In the genomic region with DNA sequence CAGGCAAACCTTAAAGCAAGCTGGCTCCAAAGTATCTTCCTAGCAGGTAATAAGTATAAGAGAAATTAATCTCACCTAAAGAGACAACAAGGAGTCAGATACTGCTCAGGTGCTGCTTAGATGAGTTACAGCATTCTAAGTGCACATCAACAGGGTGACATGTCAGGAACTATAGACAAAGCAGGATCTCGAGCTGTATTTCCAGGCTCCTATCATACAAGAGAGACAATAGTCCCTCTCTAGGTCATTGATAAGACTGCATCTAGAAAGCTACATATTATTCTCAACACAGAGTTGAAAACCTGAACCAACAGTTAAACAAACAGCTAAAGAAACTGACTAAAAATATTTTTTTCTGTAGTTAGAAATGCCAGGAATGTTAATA, we compare ENCODE assay signal across 9 cellular contexts. TPM values are rescaled to one million over a fixed set of nuclear protein-coding genes. Genes with fewer than 3 reads are reported as not detected.
DNase-seq lines count a peak whose midpoint lies in the region; ATAC-seq lines count a peak whose summit lies in the region.
"Had no signal": no experiment of that assay in that cellular context is flagged by ENCODE, and none has a peak within 500 bp of the region (broad histone marks: within the 10 kb centered on the region; RNA-seq: fewer than 3 reads in every experiment).

No MANE protein-coding gene starts in this region.

- peaks cover 3 to 34% of the 10 kb centered on the region in 2 donors for H3K4me1 ChIP-seq in muscle layer of duodenum (ENCODE audit: control insufficient read depth in 1 of 2, insufficient read depth in 2 of 2, low read length in 2 of 2)

- no peaks in the 10 kb centered on the region for H3K9me3 ChIP-seq in muscle layer of duodenum (ENCODE audit: control insufficient read depth in 1 of 2, low read length in 2 of 2)

- H3K27ac ChIP-seq in cingulate gyrus (ENCODE audit: low read depth, low read length): peak overlapping the region; percentile 7
- H3K27ac ChIP-seq in muscle layer of duodenum (ENCODE audit: low read length): peak overlapping the region; percentile 16

- peak overlapping the region in 1 of 2 donors; percentile 90 for H3K4me3 ChIP-seq in muscle layer of duodenum (ENCODE audit: low read depth in 1 of 2, low read length in 2 of 2)

- in situ Hi-C loops in Caki2 (cut with HindIII; ENCODE audit: low pct_unique_long_range_greater_than_20kb, low sequenced_read_pairs): no loop called here

- no peak for ATAC-seq in GM19455 (IDR thresholded peaks at IDR 0.05; ENCODE audit: unreplicated experiment)

- H3K27me3 ChIP-seq in muscle layer of duodenum (ENCODE audit: low read depth, low read length): peaks cover 10% of the 10 kb centered on the region

- H3K36me3 ChIP-seq in muscle layer of duodenum (ENCODE audit: control insufficient read depth in 1 of 2, insufficient read depth in 2 of 2, low read length in 2 of 2): peaks cover 0 to 12% of the 10 kb centered on the region in 2 donors

- DNase-seq in Caki2 (ENCODE audit: low read depth): peak; percentile 68
- peak; percentile 74 for DNase-seq in M059J (ENCODE audit: low read depth)
- no peak for DNase-seq in activated CD4-positive, alpha-beta T cell treated with anti-CD3 and anti-CD28 coated beads, Interleukin-2, amount 50 U/mL, for 4 hours
- no peak for DNase-seq in epidermal melanocyte (ENCODE audit: insufficient read length, low spot score)
- DNase-seq in SHP77 (lab: John Stamatoyannopoulos, UW): no peak
- DNase-seq: activated CD8-positive, alpha-beta memory T cell treated with anti-CD3 and anti-CD28 coated beads, Interleukin-2, amount 50 U/mL, for 48 hours had no signal

RNA-seq across cellular contexts. Expression of gene PTPRK, which starts 3.9 kb away (rescaled TPM):
- total RNA-seq in Caki2 (2014; rRNA removed; shearing (Covaris generic); ENCODE audit: low replicate concordance): 21.6 and 32.6 TPM in 2 replicates
- 50.9 and 71.7 TPM in 2 replicates for total RNA-seq in M059J (2014; rRNA removed; shearing (Covaris generic))

Comparison
In these comparisons a context has a peak if more than half of its experiments do, and no peak if none do; other contexts are left out.
1. DNase-seq: peak in Caki2 (single experiment) and M059J (single experiment); none in activated CD4-positive, alpha-beta T cell treated with anti-CD3 and anti-CD28 coated beads, Interleukin-2, amount 50 U/mL, for 4 hours (0 of 2), epidermal melanocyte (single experiment) and SHP77 (0 of 2).